21 cellular contexts compared by ENCODE assay signal in the genomic region with DNA sequence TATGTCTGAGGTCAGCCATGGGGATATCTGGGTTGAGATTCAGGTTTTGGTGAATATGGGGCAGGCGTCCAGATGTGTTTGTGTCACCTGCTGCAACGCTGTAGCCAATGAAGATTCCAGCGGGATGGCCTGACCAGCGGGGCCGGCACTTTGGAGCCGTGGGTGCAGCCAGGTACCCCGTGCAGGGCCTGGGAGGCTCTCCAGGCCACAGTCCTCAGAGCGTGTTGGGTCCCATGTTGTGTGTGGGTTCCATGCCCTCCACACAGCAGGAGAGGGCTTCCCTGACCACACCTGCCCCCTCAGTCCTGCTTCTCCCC.
"Had no signal": no experiment of that assay in that cellular context is flagged by ENCODE, and none has a peak within 500 bp of the region (broad histone marks: within the 10 kb centered on the region; RNA-seq: fewer than 3 reads in every experiment).

No MANE protein-coding gene starts in this region.

- H3K9ac ChIP-seq: KMS-11 had no signal

- H3K4me2 ChIP-seq: KMS-11 had no signal

- ATAC-seq: activated naive CD4-positive, alpha-beta T cell treated with anti-CD3 and anti-CD28 coated beads, Interleukin-2, amount 50 U/mL, for 72 hours; activated T-cell treated with anti-CD3 and anti-CD28 coated beads, Interleukin-2, amount 50 U/mL, for 4 hours; T-cell had no signal

- H3K9me3 Mint-ChIP-seq: activated B cell treated with CpG ODN at 0.5 μM for 24 hours had no signal

- H3K4me3 Mint-ChIP-seq: activated B cell treated with CpG ODN at 0.5 μM for 24 hours; activated CD4-positive, alpha-beta T cell treated with anti-CD3 and anti-CD28 coated beads, Interleukin-2, amount 10 ng/mL, durations not matched to agents 24 days and 14 days; activated T-cell treated with anti-CD3 and anti-CD28 coated beads, Interleukin-2, amount 50 U/mL, for 4 hours; T-cell had no signal

- H3K27ac Mint-ChIP-seq: activated B cell treated with CpG ODN at 0.5 μM for 24 hours; activated CD4-positive, alpha-beta T cell treated with anti-CD3 and anti-CD28 coated beads, Interleukin-2, amount 10 ng/mL, durations not matched to agents 24 days and 14 days; T-cell had no signal

- DNase-seq: activated B cell treated with CpG ODN at 0.5 μM for 24 hours; activated CD4-positive, alpha-beta T cell treated with anti-CD3 and anti-CD28 coated beads for 1 hour; activated CD4-positive, alpha-beta T cell treated with anti-CD3 and anti-CD28 coated beads, Interleukin-2, amount 10 ng/mL, durations not matched to agents 24 days and 14 days; activated CD4-positive, alpha-beta T cell treated with anti-CD3 and anti-CD28 coated beads, Interleukin-2, amount 50 U/mL, for 48 hours; activated CD8-positive, alpha-beta memory T cell treated with anti-CD3 and anti-CD28 coated beads for 24 hours; activated effector memory CD4-positive, alpha-beta T cell treated with anti-CD3 and anti-CD28 coated beads, Interleukin-2, amount 50 U/mL, for 16 hours; activated naive CD4-positive, alpha-beta T cell treated with Interleukin-2 at 50 U/mL for 16 hours; activated T-cell treated with anti-CD3 and anti-CD28 coated beads, Interleukin-2, amount 50 U/mL, for 4 hours; MM.1S; NCI-H146; NCI-H187 treated with DMSO at 0.1 percent for 48 hours; NCI-H2081 treated with DMSO at 0.1 percent for 48 hours; NCI-H446; NCI-H524; SIG-M5; T-cell; T-helper 2 cell; T1000 had no signal

- H3K27me3 Mint-ChIP-seq: activated B cell treated with CpG ODN at 0.5 μM for 24 hours; activated CD4-positive, alpha-beta T cell treated with anti-CD3 and anti-CD28 coated beads, Interleukin-2, amount 10 ng/mL, durations not matched to agents 24 days and 14 days; T-cell had no signal

- FAIRE-seq: TTC549 had no signal

- H3K27ac ChIP-seq: KMS-11 had no signal
